ENCODE assay signal across 19 cellular contexts in the genomic region with DNA sequence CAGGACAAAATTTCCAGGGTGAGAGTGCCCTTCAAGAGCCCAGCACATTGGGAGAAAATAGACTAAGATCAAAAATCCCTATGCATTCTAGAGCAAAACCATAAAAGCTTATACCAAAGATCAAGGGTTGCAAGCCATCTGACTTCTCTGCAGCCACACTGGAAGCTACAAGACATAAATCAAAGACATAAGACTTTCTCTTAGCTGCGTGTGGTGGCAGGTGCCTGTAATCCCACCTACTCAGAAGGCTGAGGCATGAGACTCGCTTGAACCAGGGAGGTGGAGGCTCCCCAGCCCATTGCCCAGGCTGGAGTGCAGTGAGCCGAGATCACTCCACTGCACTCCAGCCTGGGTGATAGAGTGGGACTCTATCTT.
DNase-seq lines count a peak whose midpoint lies in the region; ATAC-seq, FAIRE-seq and TF ChIP-seq lines count a peak whose summit lies in the region.
"Had no signal": no experiment of that assay in that cellular context is flagged by ENCODE, and none has a peak within 500 bp of the region (broad histone marks: within the 10 kb centered on the region; RNA-seq: fewer than 3 reads in every experiment).

No MANE protein-coding gene starts in this region.

- BruUV-seq in endothelial cell of umbilical vein (replicated peaks; lab: Mats Ljungman, UMichigan): no TSS peak

- H4K20me1 ChIP-seq in endothelial cell of umbilical vein (replicated peaks; ENCODE audit: control insufficient read depth, extremely low read depth, insufficient read depth, low read length): no peaks in the 10 kb centered on the region

- H3K4me1 ChIP-seq in heart right ventricle (peaks cover 17 to 46% (median 30%) of the 10 kb centered on the region in 9 donors), endothelial cell of umbilical vein (ENCODE audit: control insufficient read depth, extremely low read depth, insufficient read depth, low read length) (peaks cover 39% of the 10 kb centered on the region), neutrophil (ENCODE audit: control insufficient read depth in 1 of 2, insufficient read depth in 1 of 2, low read depth in 1 of 2, low read length in 1 of 2) (peaks cover 26 to 52% of the 10 kb centered on the region in 2 experiments), aorta (ENCODE audit: control insufficient read depth in 1 of 2, insufficient read depth in 2 of 2, low read length in 2 of 2) (no peaks in the 10 kb centered on the region), tibial artery (peaks cover 0 to 16% (median 0%) of the 10 kb centered on the region in 4 donors)

- no peaks in the 10 kb centered on the region for H3K9me1 ChIP-seq in endothelial cell of umbilical vein (replicated peaks; ENCODE audit: control insufficient read depth, extremely low read depth, insufficient read depth, low read length)

- H3K9ac ChIP-seq in endothelial cell of umbilical vein (replicated peaks; ENCODE audit: extremely low read depth, insufficient read depth, low read length): peak overlapping the region; percentile 49

- ATAC-seq in heart right ventricle: no peak
- ATAC-seq in left ventricle myocardium superior: no peak
- peak; percentile 16 for ATAC-seq in aorta (ENCODE audit: low FRiP score)
- ATAC-seq: A549; stimulated activated effector memory CD8-positive, alpha-beta T cell treated with anti-CD3 and anti-CD28 coated beads, Interleukin-12 subunit alpha, Interleukin-12 subunit beta, amount 100 ng/mL, for 72 hours had no signal

- TF ChIP-seq POLR2A in endothelial cell of umbilical vein (IDR thresholded peaks at IDR 0.05; ENCODE audit: low read depth, low read length): no peak

- peak overlapping the region; percentile 40 for H2AFZ ChIP-seq in endothelial cell of umbilical vein (ENCODE audit: low read depth, low read length)

- peak overlapping the region; percentile 62 to 89 (median 80) for H3K27ac ChIP-seq in heart right ventricle
- H3K27ac ChIP-seq in endothelial cell of umbilical vein (ENCODE audit: insufficient read depth, low read depth, low read length): peak overlapping the region; percentile 98
- peak overlapping the region; percentile 15 for H3K27ac ChIP-seq in neutrophil
- H3K27ac ChIP-seq in aorta (ENCODE audit: low read depth in 1 of 2, low read length in 2 of 2): peak overlapping the region in 1 of 2 donors; percentile 34
- H3K27ac ChIP-seq in tibial artery: peak overlapping the region in 1 of 2 donors; percentile 44
- H3K27ac ChIP-seq: A549 had no signal

- POLR2A ChIA-PET in endothelial cell of umbilical vein (lab: Charles Lee): interaction anchor here (0.6 to 1.9 kb wide), 8 partner anchors 12 to 208 kb away, joined by 3 to 10 read pairs (median 5); a partner anchor contains a TSS

- TF ChIP-seq CTCF in heart right ventricle (IDR thresholded peaks at IDR 0.05) (no peak), endothelial cell of umbilical vein (IDR thresholded peaks at IDR 0.05; ENCODE audit: extremely low read depth in 1 of 2, insufficient read depth in 1 of 2, low read depth in 1 of 2, low read length in 2 of 2) (no peak), neutrophil (IDR thresholded peaks at IDR 0.05) (no peak), tibial artery (IDR thresholded peaks at IDR 0.05) (no peak)

- intact Hi-C loops in heart right ventricle (cut with DNase I): loop anchor here in 1 of 10 donors (10.0 kb wide), 1 partner anchor 56 kb away; no protein-coding TSS in a partner anchor
- intact Hi-C loops in left ventricle myocardium superior (cut with micrococcal nuclease): no loop called here
- intact Hi-C loops in endothelial cell of umbilical vein (cut with micrococcal nuclease): loop anchor here (1.0 to 5.0 kb wide), 10 partner anchors 12 to 462 kb away; a partner anchor contains a TSS
- intact Hi-C loops in aorta (cut with DNase I): loop anchor here in 1 of 2 donors (5.0 kb wide), 1 partner anchor 111 kb away; no protein-coding TSS in a partner anchor
- intact Hi-C loops in tibial artery (cut with DNase I; ENCODE audit: low total_unique reads): no loop called here

- no peak overlapping the region for H3K4me3 ChIP-seq in heart right ventricle
- no peak overlapping the region for H3K4me3 ChIP-seq in endothelial cell of umbilical vein (replicated peaks in 1 of 3; ENCODE audit: insufficient read depth in 1 of 3, low read depth in 1 of 3, low read length in 3 of 3)
- H3K4me3 ChIP-seq in neutrophil (ENCODE audit: low read depth in 1 of 2, low read length in 1 of 2): no peak overlapping the region
- H3K4me3 ChIP-seq in aorta (ENCODE audit: low read length in 2 of 2): no peak overlapping the region
- no peak overlapping the region for H3K4me3 ChIP-seq in tibial artery
- H3K4me3 ChIP-seq: A549, skin epidermis had no signal

- no peak for FAIRE-seq in endothelial cell of umbilical vein (lab: Jason Lieb, UNC)
- FAIRE-seq: A549, colon, urothelium cell line had no signal

- dilution Hi-C loops in endothelial cell of umbilical vein (cut with MboI; ENCODE audit: extremely low pct_ligation_motif_present, low sequenced_read_pairs): no loop called here

- H3K27me3 ChIP-seq in heart right ventricle: peaks cover 0 to 13% (median 0%) of the 10 kb centered on the region in 7 donors
- no peaks in the 10 kb centered on the region for H3K27me3 ChIP-seq in endothelial cell of umbilical vein (ENCODE audit: control insufficient read depth in 2 of 2, insufficient read depth in 2 of 2, low read length in 2 of 2)
- no peaks in the 10 kb centered on the region for H3K27me3 ChIP-seq in neutrophil
- H3K27me3 ChIP-seq in aorta (ENCODE audit: control insufficient read depth in 1 of 2, insufficient read depth in 2 of 2, low read length in 1 of 2): no peaks in the 10 kb centered on the region
- H3K27me3 ChIP-seq in tibial artery: peaks cover 0 to 3% of the 10 kb centered on the region in 2 donors

- 85 to 90% methylated on average over 3 of the region's 3 CpGs for WGBS in heart right ventricle, 2 donors
- WGBS in aorta, 2 donors: 84 to 87% methylated on average over 3 of the region's 3 CpGs

- DNase-seq in heart right ventricle (no peak), left ventricle myocardium superior (no peak), endothelial cell of umbilical vein (ENCODE audit: low read depth, low spot score) (no peak), aorta (no peak), tibial artery (no peak), dedifferentiated amniotic fluid mesenchymal stem cell (ENCODE audit: extremely low spot score) (no peak), GF-D8 (lab: John Stamatoyannopoulos, UW) (no peak)
- DNase-seq: activated B cell treated with CpG ODN at 0.5 μM for 24 hours; CD8-positive, alpha-beta memory T cell; erythroblast; NCI-H2171 treated with DMSO at 0.1 percent for 48 hours; occipital lobe; T-helper 2 cell had no signal

- H3K4me2 ChIP-seq in endothelial cell of umbilical vein (ENCODE audit: insufficient read depth, low read length): peak overlapping the region; percentile 18
- H3K4me2 ChIP-seq: A549 had no signal

- CTCF ChIA-PET in endothelial cell of umbilical vein (lab: Charles Lee): interaction anchor here (0.9 to 3.4 kb wide), 25 partner anchors 10 to 575 kb away, joined by 3 to 48 read pairs (median 4); a partner anchor contains a TSS

- H3K9me3 ChIP-seq in heart right ventricle (peaks cover 0 to 5% (median 0%) of the 10 kb centered on the region in 11 donors), endothelial cell of umbilical vein (replicated peaks; ENCODE audit: control insufficient read depth, insufficient read depth, low read length) (no peaks in the 10 kb centered on the region), neutrophil (no peaks in the 10 kb centered on the region), aorta (ENCODE audit: control insufficient read depth, low read length) (no peaks in the 10 kb centered on the region), tibial artery (no peaks in the 10 kb centered on the region)

- H3K79me2 ChIP-seq in endothelial cell of umbilical vein (ENCODE audit: control insufficient read depth, insufficient read depth, low read length): no peaks in the 10 kb centered on the region

- no peaks in the 10 kb centered on the region for H3K36me3 ChIP-seq in heart right ventricle
- no peaks in the 10 kb centered on the region for H3K36me3 ChIP-seq in endothelial cell of umbilical vein (ENCODE audit: control insufficient read depth in 2 of 2, extremely low read depth in 1 of 2, insufficient read depth in 2 of 2, low read length in 2 of 2)
- no peaks in the 10 kb centered on the region for H3K36me3 ChIP-seq in neutrophil
- no peaks in the 10 kb centered on the region for H3K36me3 ChIP-seq in aorta (ENCODE audit: control insufficient read depth in 1 of 2, insufficient read depth in 2 of 2, low read length in 1 of 2)
- no peaks in the 10 kb centered on the region for H3K36me3 ChIP-seq in tibial artery

TF ChIP-seq in endothelial cell of umbilical vein, 7 proteins besides CTCF, POLR2A, EP300 and RAD21:
- TF ChIP-seq, protein P1, sequence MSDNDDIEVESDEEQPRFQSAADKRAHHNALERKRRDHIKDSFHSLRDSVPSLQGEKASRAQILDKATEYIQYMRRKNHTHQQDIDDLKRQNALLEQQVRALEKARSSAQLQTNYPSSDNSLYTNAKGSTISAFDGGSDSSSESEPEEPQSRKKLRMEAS (IDR thresholded peaks at IDR 0.05; ENCODE audit: insufficient read depth, insufficient read length): no peak
- TF ChIP-seq EZH2 (IDR thresholded peaks at IDR 0.05; ENCODE audit: borderline replicate concordance, low read depth, low read length, severe bottlenecking): no peak
- no peak for TF ChIP-seq MYC (IDR thresholded peaks at IDR 0.05; ENCODE audit: low read depth, low read length)
- TF ChIP-seq POLR2AphosphoS5 (IDR thresholded peaks at IDR 0.05; ENCODE audit: insufficient read depth, low read depth, low read length): no peak
- no peak for TF ChIP-seq JUN (IDR thresholded peaks at IDR 0.05; ENCODE audit: borderline replicate concordance, insufficient read depth, insufficient read length, low read depth)
- no peak for TF ChIP-seq FOS (IDR thresholded peaks at IDR 0.05; ENCODE audit: borderline replicate concordance, insufficient read depth, low read length)
- TF ChIP-seq GATA2 (IDR thresholded peaks at IDR 0.05; ENCODE audit: insufficient read depth, insufficient read length, low read depth, low read length): no peak
